In the genomic region with DNA sequence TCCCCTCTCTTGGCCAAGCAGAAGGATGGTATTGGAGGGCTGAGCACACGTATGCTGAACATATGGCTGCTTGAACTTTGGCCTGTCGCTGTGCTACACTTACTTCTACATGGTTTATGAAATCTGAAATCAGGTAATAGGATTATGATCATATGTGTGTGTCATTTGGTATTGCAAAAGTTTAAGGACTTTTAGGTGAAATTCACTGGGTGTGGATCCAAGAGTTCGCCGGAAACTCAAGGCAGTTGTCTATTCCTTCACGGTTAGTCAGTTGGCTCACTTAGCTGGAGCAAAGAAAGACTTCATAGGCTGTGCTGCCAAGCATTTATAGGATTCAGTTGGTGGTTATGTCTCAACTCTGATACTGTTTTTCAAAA, we compare ENCODE assay signal across 8 cellular contexts. TPM values are rescaled to one million over a fixed set of nuclear protein-coding genes. Genes with fewer than 3 reads are reported as not detected.
DNase-seq lines count a peak whose midpoint lies in the region; ATAC-seq and TF ChIP-seq lines count a peak whose summit lies in the region.

No MANE protein-coding gene starts in this region.

- H3K9ac ChIP-seq in OCI-LY3 (ENCODE audit: low read length): peak overlapping the region; percentile 89

- H3K27me3 Mint-ChIP-seq in activated T-cell treated with anti-CD3 and anti-CD28 coated beads, Interleukin-2, amount 50 U/mL, for 24 hours: no peaks in the 10 kb centered on the region
- H3K27me3 Mint-ChIP-seq in naive B cell: no peaks in the 10 kb centered on the region

- DNase-seq in activated T-cell treated with anti-CD3 and anti-CD28 coated beads, Interleukin-2, amount 50 U/mL, for 24 hours: no peak
- DNase-seq in activated T-cell treated with anti-CD3 and anti-CD28 coated beads, Interleukin-2, amount 50 U/mL, for 48 hours: no peak
- DNase-seq in coronary artery (ENCODE audit: low spot score) (no peak), naive B cell (no peak), GM10248 (ENCODE audit: extremely low spot score) (no peak), NOMO-1 treated with dmso at 0.1 percent for 144 hours (lab: John Stamatoyannopoulos, UW; ENCODE audit: unreplicated experiment) (no peak), HuH-7.5 (ENCODE audit: low spot score) (no peak)

- H3K36me3 Mint-ChIP-seq in activated T-cell treated with anti-CD3 and anti-CD28 coated beads, Interleukin-2, amount 50 U/mL, for 24 hours (ENCODE audit: low read depth): peaks cover 29% of the 10 kb centered on the region
- no peaks in the 10 kb centered on the region for H3K36me3 Mint-ChIP-seq in naive B cell

- H3K27me3 ChIP-seq in OCI-LY3 (ENCODE audit: low read depth, low read length): no peaks in the 10 kb centered on the region

- peaks cover 54% of the 10 kb centered on the region for H3K4me1 Mint-ChIP-seq in activated T-cell treated with anti-CD3 and anti-CD28 coated beads, Interleukin-2, amount 50 U/mL, for 24 hours (ENCODE audit: low read depth)
- H3K4me1 Mint-ChIP-seq in naive B cell: peaks cover 13 to 22% (median 19%) of the 10 kb centered on the region in 3 donors

- H3K4me3 Mint-ChIP-seq in activated T-cell treated with anti-CD3 and anti-CD28 coated beads, Interleukin-2, amount 50 U/mL, for 24 hours: peak overlapping the region; percentile 86
- H3K4me3 Mint-ChIP-seq in naive B cell: peak overlapping the region; percentile 92 to 97 (median 96)

- H3K4me1 ChIP-seq in OCI-LY3 (ENCODE audit: low read length): peaks cover 4% of the 10 kb centered on the region

- peaks cover 46% of the 10 kb centered on the region for H3K79me2 ChIP-seq in OCI-LY3 (ENCODE audit: low read length)

- CTCF ChIA-PET in GM10248 (lab: Yijun Ruan, JAX): interaction anchor here (1.3 kb wide), 1 partner anchor 51 kb away, joined by 3 read pairs; no protein-coding TSS in a partner anchor

- peak overlapping the region; percentile 89 for H3K4me3 ChIP-seq in OCI-LY3 (ENCODE audit: low read length)
- peak overlapping the region; percentile 100 for H3K4me3 ChIP-seq in coronary artery

- H3K9me3 Mint-ChIP-seq in activated T-cell treated with anti-CD3 and anti-CD28 coated beads, Interleukin-2, amount 50 U/mL, for 24 hours: no peaks in the 10 kb centered on the region
- H3K9me3 Mint-ChIP-seq in naive B cell: no peaks in the 10 kb centered on the region

- peaks cover 9% of the 10 kb centered on the region for H3K36me3 ChIP-seq in OCI-LY3 (replicated peaks; ENCODE audit: low read depth, low read length)

- H4K20me1 ChIP-seq in OCI-LY3 (ENCODE audit: insufficient read depth, low read length): peaks cover 23% of the 10 kb centered on the region

- H3K9me3 ChIP-seq in OCI-LY3 (ENCODE audit: insufficient read depth, low read length): no peaks in the 10 kb centered on the region

- peak overlapping the region; percentile 78 for H3K27ac Mint-ChIP-seq in activated T-cell treated with anti-CD3 and anti-CD28 coated beads, Interleukin-2, amount 50 U/mL, for 24 hours
- peak overlapping the region; percentile 77 to 97 (median 92) for H3K27ac Mint-ChIP-seq in naive B cell

- POLR2A ChIA-PET in GM10248 (lab: Yijun Ruan, JAX): no interaction called here

- H3K27ac ChIP-seq in OCI-LY3 (ENCODE audit: low read length) (peak overlapping the region; percentile 58), coronary artery (peak overlapping the region; percentile 97 to 98)

- H2AFZ ChIP-seq in OCI-LY3 (ENCODE audit: low read depth, low read length): peak overlapping the region; percentile 32; the same call in 1 of the 2 replicates

- TF ChIP-seq CTCF in OCI-LY3 (IDR thresholded peaks at IDR 0.05; ENCODE audit: low read depth, low read length) (no peak), coronary artery (IDR thresholded peaks at IDR 0.05) (no peak), GM10248 (IDR thresholded peaks at IDR 0.05; ENCODE audit: control extremely low read depth, extremely low read depth, low read depth, missing control alignments) (no peak)

- no peak for ATAC-seq in naive B cell (ENCODE audit: low read depth in 2 of 2)

- peak overlapping the region; percentile 72 for H3K4me2 ChIP-seq in OCI-LY3 (ENCODE audit: low read length)

RNA-seq across cellular contexts. Expression of a gene that starts 0.9 kb away (rescaled TPM):
- polyA plus RNA-seq in naive B cell (ENCODE audit: low read depth in 6 of 6): 10 to 100 TPM; 15.8 to 50.0 (median 19.9) TPM
